Comparison of ENCODE assay signal across 16 cellular contexts in genomic region chr5:83925952-83926351, GRCh38.
DNase-seq lines count a peak whose midpoint lies in the region; ATAC-seq and TF ChIP-seq lines count a peak whose summit lies in the region.
"Had no signal": no experiment of that assay in that cellular context is flagged by ENCODE, and none has a peak within 500 bp of the region (broad histone marks: within the 10 kb centered on the region; RNA-seq: fewer than 3 reads in every experiment).

No MANE protein-coding gene starts in this region.

- H2AFZ ChIP-seq in fibroblast of lung (ENCODE audit: low read length) (peak overlapping the region; percentile 4), neural cell (ENCODE audit: low read depth, low read length) (no peak overlapping the region)

- ATAC-seq in GM21423 (IDR thresholded peaks at IDR 0.05; ENCODE audit: unreplicated experiment), result no peak
- no peak for ATAC-seq in upper lobe of left lung (ENCODE audit: low FRiP score in 2 of 2)
- ATAC-seq: activated T-cell treated with anti-CD3 and anti-CD28 coated beads, Interleukin-2, amount 50 U/mL, for 4 hours; lower lobe of right lung had no signal

- no peak for TF ChIP-seq CTCF in fibroblast of lung (conservative IDR thresholded peaks at IDR 0.05 in 1 of 2, IDR thresholded peaks at IDR 0.05 in 1 of 2; ENCODE audit: low read depth in 1 of 2, low read length in 2 of 2)
- TF ChIP-seq CTCF in neural cell (IDR thresholded peaks at IDR 0.05; ENCODE audit: poor library complexity, severe bottlenecking), result no peak
- no peak for TF ChIP-seq CTCF in upper lobe of left lung (IDR thresholded peaks at IDR 0.05)

- no peak for TF ChIP-seq POLR2A in upper lobe of left lung (IDR thresholded peaks at IDR 0.05)

- H3K79me2 ChIP-seq in fibroblast of lung (ENCODE audit: control insufficient read depth, insufficient read depth, low read length) (no peaks in the 10 kb centered on the region), neural cell (replicated peaks; ENCODE audit: insufficient read depth, low read length) (no peaks in the 10 kb centered on the region)

- H3K36me3 ChIP-seq in fibroblast of lung (ENCODE audit: control insufficient read depth, insufficient read depth, low read length), result no peaks in the 10 kb centered on the region
- no peaks in the 10 kb centered on the region for H3K36me3 ChIP-seq in neural cell (ENCODE audit: insufficient read depth, low read length)
- no peaks in the 10 kb centered on the region for H3K36me3 ChIP-seq in upper lobe of left lung
- H3K36me3 ChIP-seq: lower lobe of right lung, MG63 had no signal

- no peaks in the 10 kb centered on the region for H3F3A ChIP-seq in neural cell (ENCODE audit: insufficient read depth, low read length, poor library complexity, severe bottlenecking)

- no peaks in the 10 kb centered on the region for H3K9me3 ChIP-seq in fibroblast of lung (ENCODE audit: control insufficient read depth, insufficient read depth, low read depth, low read length)
- no peaks in the 10 kb centered on the region for H3K9me3 ChIP-seq in neural cell (ENCODE audit: low read length)
- H3K9me3 ChIP-seq in upper lobe of left lung, result no peaks in the 10 kb centered on the region
- H3K9me3 ChIP-seq: lower lobe of right lung, MG63, testis had no signal

- DNase-seq in ELR (ENCODE audit: low read depth), result peak; percentile 13
- DNase-seq in RPMI7951 (ENCODE audit: low read depth), result peak; percentile 24
- peak in 1 of 2 donors; percentile 30 for DNase-seq in fibroblast of lung (ENCODE audit: low read depth in 2 of 2)
- no peak for DNase-seq in nucleus accumbens (lab: John Stamatoyannopoulos, UW)
- DNase-seq in upper lobe of left lung, result no peak
- no peak for DNase-seq in kidney glomerular epithelial cell (lab: John Stamatoyannopoulos, UW)
- DNase-seq: activated naive CD8-positive, alpha-beta T cell treated with anti-CD3 and anti-CD28 coated beads, Interleukin-2, amount 10 ng/mL, durations not matched to agents 7 days and 5 days; activated T-cell treated with anti-CD3 and anti-CD28 coated beads, Interleukin-2, amount 50 U/mL, for 4 hours; central memory CD4-positive, alpha-beta T cell; lower lobe of right lung; MG63; NCI-H187; NCI-H510A treated with DMSO at 0.1 percent for 48 hours; testis had no signal

- H3K4me1 ChIP-seq in fibroblast of lung (ENCODE audit: control insufficient read depth, extremely low read depth, insufficient read depth, low read length) (peaks cover 11% of the 10 kb centered on the region), upper lobe of left lung (peaks cover 0 to 12% (median 0%) of the 10 kb centered on the region in 4 donors)
- H3K4me1 ChIP-seq: testis had no signal

- TF ChIP-seq EP300 in neural cell (conservative IDR thresholded peaks at IDR 0.05; ENCODE audit: poor library complexity, severe bottlenecking), result peak; percentile 80
- TF ChIP-seq EP300 in upper lobe of left lung (IDR thresholded peaks at IDR 0.05), result no peak

- H3K27ac ChIP-seq in fibroblast of lung (ENCODE audit: insufficient read depth, low read length) (no peak overlapping the region), neural cell (ENCODE audit: low read length) (peak overlapping the region; percentile 36), upper lobe of left lung (no peak overlapping the region)
- H3K27ac ChIP-seq: lower lobe of right lung, testis had no signal

- H3K27me3 ChIP-seq in fibroblast of lung (ENCODE audit: control insufficient read depth, insufficient read depth, low read length) (no peaks in the 10 kb centered on the region), neural cell (ENCODE audit: insufficient read depth, low read depth, low read length) (no peaks in the 10 kb centered on the region), upper lobe of left lung (no peaks in the 10 kb centered on the region)
- H3K27me3 ChIP-seq: MG63, testis had no signal

- H3K9ac ChIP-seq in fibroblast of lung (ENCODE audit: insufficient read depth, low read length) (no peak overlapping the region), neural cell (ENCODE audit: low read length) (no peak overlapping the region)

- TF ChIP-seq RAD21 in neural cell (conservative IDR thresholded peaks at IDR 0.05), result peak; percentile 13

- H3K4me3 ChIP-seq in fibroblast of lung (replicated peaks in 1 of 4; ENCODE audit: control extremely low read depth in 1 of 4, insufficient read depth in 1 of 4, low read depth in 3 of 4, low read length in 4 of 4) (no peak overlapping the region), neural cell (ENCODE audit: low read length) (no peak overlapping the region), upper lobe of left lung (no peak overlapping the region)
- H3K4me3 ChIP-seq: lower lobe of right lung, MG63, testis had no signal

- H3K4me2 ChIP-seq in fibroblast of lung (ENCODE audit: extremely low read depth, insufficient read depth, low read length), result no peak overlapping the region
- H3K4me2 ChIP-seq in neural cell (ENCODE audit: low read length), result no peak overlapping the region

- H3K9me2 ChIP-seq in neural cell (ENCODE audit: insufficient read depth, low read length), result no peaks in the 10 kb centered on the region

- 42 to 46% methylated on average over 4 of the region's 4 CpGs for WGBS in upper lobe of left lung, 2 donors

- no peaks in the 10 kb centered on the region for H4K20me1 ChIP-seq in fibroblast of lung (ENCODE audit: control insufficient read depth, extremely low read depth, insufficient read depth, low read length)
- no peaks in the 10 kb centered on the region for H4K20me1 ChIP-seq in neural cell (ENCODE audit: insufficient read depth)

TF ChIP-seq in neural cell, 6 proteins besides CTCF, POLR2A, EP300 and RAD21:
- TF ChIP-seq MXI1 (conservative IDR thresholded peaks at IDR 0.05; ENCODE audit: poor library complexity, severe bottlenecking) (no peak), POLR2AphosphoS5 (IDR thresholded peaks at IDR 0.05) (peak; percentile 53)
- TF ChIP-seq, protein P1, sequence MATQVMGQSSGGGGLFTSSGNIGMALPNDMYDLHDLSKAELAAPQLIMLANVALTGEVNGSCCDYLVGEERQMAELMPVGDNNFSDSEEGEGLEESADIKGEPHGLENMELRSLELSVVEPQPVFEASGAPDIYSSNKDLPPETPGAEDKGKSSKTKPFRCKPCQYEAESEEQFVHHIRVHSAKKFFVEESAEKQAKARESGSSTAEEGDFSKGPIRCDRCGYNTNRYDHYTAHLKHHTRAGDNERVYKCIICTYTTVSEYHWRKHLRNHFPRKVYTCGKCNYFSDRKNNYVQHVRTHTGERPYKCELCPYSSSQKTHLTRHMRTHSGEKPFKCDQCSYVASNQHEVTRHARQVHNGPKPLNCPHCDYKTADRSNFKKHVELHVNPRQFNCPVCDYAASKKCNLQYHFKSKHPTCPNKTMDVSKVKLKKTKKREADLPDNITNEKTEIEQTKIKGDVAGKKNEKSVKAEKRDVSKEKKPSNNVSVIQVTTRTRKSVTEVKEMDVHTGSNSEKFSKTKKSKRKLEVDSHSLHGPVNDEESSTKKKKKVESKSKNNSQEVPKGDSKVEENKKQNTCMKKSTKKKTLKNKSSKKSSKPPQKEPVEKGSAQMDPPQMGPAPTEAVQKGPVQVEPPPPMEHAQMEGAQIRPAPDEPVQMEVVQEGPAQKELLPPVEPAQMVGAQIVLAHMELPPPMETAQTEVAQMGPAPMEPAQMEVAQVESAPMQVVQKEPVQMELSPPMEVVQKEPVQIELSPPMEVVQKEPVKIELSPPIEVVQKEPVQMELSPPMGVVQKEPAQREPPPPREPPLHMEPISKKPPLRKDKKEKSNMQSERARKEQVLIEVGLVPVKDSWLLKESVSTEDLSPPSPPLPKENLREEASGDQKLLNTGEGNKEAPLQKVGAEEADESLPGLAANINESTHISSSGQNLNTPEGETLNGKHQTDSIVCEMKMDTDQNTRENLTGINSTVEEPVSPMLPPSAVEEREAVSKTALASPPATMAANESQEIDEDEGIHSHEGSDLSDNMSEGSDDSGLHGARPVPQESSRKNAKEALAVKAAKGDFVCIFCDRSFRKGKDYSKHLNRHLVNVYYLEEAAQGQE (IDR thresholded peaks at IDR 0.05; ENCODE audit: borderline replicate concordance), result peak; percentile 84

Comparison
In these comparisons a context has a peak if more than half of its experiments do, and no peak if none do; other contexts are left out.
1. DNase-seq: peak in ELR (single experiment) and RPMI7951 (single experiment); none in nucleus accumbens (0 of 56), upper lobe of left lung (0 of 2) and kidney glomerular epithelial cell (single experiment).